ENCODE assay signal across 24 cellular contexts in the genomic region with DNA sequence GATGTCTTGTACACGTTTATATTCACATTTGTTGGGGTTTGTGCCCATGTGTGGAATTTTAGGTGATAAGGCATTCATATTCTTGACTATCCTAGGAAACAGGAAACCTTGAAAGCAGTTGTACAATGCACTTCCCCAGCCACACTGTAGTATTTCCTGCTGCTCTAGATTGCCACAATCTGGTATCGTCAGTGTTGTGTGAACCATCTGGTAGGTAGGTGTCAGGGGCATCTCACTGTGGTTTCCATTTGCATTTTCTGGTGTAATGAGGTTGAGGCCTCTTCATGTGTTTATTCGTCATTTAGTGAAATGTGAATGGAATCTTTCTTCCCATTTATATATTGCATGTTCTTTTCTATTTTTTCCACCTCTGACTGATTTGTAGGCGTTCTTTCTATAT.
"Had no signal": no experiment of that assay in that cellular context is flagged by ENCODE, and none has a peak within 500 bp of the region (broad histone marks: within the 10 kb centered on the region; RNA-seq: fewer than 3 reads in every experiment).

No MANE protein-coding gene starts in this region.

- H3K4me3 ChIP-seq: SJSA1, SK-N-MC had no signal

- H3K27me3 ChIP-seq: SJSA1 had no signal

- H3K36me3 ChIP-seq: SJSA1 had no signal

- DNase-seq: KBM-7, MV-4-11, NCI-H1048, NCI-H1105, NCI-H1417, NCI-H1436 treated with DMSO at 0.1 percent for 48 hours, NCI-H1694 treated with DMSO at 0.1 percent for 48 hours, NCI-H1930, NCI-H2081, NCI-H2107, NCI-H2227 treated with DMSO at 0.1 percent for 48 hours, NCI-H446, NCI-H510A, NCI-H524 treated with DMSO at 0.1 percent for 48 hours, NCI-H69, NCI-H774, OCI-M1, Right ventricle myocardium superior, RPMI8226, SIG-M5 had no signal

- H3K27ac ChIP-seq: HL-60, SJSA1, SK-N-MC had no signal

- H3K27me3 Mint-ChIP-seq: IgD-negative memory B cell had no signal

- H3K4me1 Mint-ChIP-seq: IgD-negative memory B cell had no signal

- H3K9me3 ChIP-seq: SJSA1 had no signal

- H3K4me1 ChIP-seq: SJSA1 had no signal

- H3K36me3 Mint-ChIP-seq: IgD-negative memory B cell had no signal

- H3K4me3 Mint-ChIP-seq: IgD-negative memory B cell had no signal

- H3K27ac Mint-ChIP-seq: IgD-negative memory B cell had no signal
